In genomic region chr19:14562660-14563589, GRCh38 we compare ENCODE assay signal across 16 cellular contexts. TPM values are rescaled to one million over a fixed set of nuclear protein-coding genes. Genes with fewer than 3 reads are reported as not detected.
DNase-seq lines count a peak whose midpoint lies in the region; ATAC-seq and TF ChIP-seq lines count a peak whose summit lies in the region.
"Had no signal": no experiment of that assay in that cellular context is flagged by ENCODE, and none has a peak within 500 bp of the region (broad histone marks: within the 10 kb centered on the region; RNA-seq: fewer than 3 reads in every experiment).

No MANE protein-coding gene starts in this region.

- H3K9me3 Mint-ChIP-seq in T-cell (no peaks in the 10 kb centered on the region), progenitor cell of endocrine pancreas (ENCODE audit: low read depth) (no peaks in the 10 kb centered on the region)
- H3K9me3 Mint-ChIP-seq: activated naive CD8-positive, alpha-beta T cell treated with anti-CD3 and anti-CD28 coated beads, Interleukin-2, amount 10 ng/mL, durations not matched to agents 7 days and 5 days; nephron had no signal

- TF ChIP-seq EP300 in sigmoid colon (IDR thresholded peaks at IDR 0.05), result no peak

- H3K4me3 Mint-ChIP-seq in T-cell (no peak overlapping the region), progenitor cell of endocrine pancreas (ENCODE audit: low read depth) (no peak overlapping the region)
- H3K4me3 Mint-ChIP-seq: activated naive CD8-positive, alpha-beta T cell treated with anti-CD3 and anti-CD28 coated beads, Interleukin-2, amount 10 ng/mL, durations not matched to agents 7 days and 5 days; nephron had no signal

- POLR2A ChIA-PET in T-cell (lab: Charles Lee), result no interaction called here

- H3K27me3 Mint-ChIP-seq in T-cell (no peaks in the 10 kb centered on the region), progenitor cell of endocrine pancreas (no peaks in the 10 kb centered on the region)
- H3K27me3 Mint-ChIP-seq: activated naive CD8-positive, alpha-beta T cell treated with anti-CD3 and anti-CD28 coated beads, Interleukin-2, amount 10 ng/mL, durations not matched to agents 7 days and 5 days had no signal

- H3K27ac ChIP-seq in BLaER1 (peak overlapping the region; percentile 87), right atrium auricular region (peak overlapping the region; percentile 91 to 95), sigmoid colon (peak overlapping the region; percentile 27 to 56 (median 34))

- peaks cover 89% of the 10 kb centered on the region for H4K20me1 ChIP-seq in BLaER1

- H3K36me3 ChIP-seq in BLaER1, result peaks cover 18% of the 10 kb centered on the region
- H3K36me3 ChIP-seq in right atrium auricular region, result peaks cover 14% of the 10 kb centered on the region
- peaks cover 0 to 34% (median 5%) of the 10 kb centered on the region in 4 donors for H3K36me3 ChIP-seq in sigmoid colon
- H3K36me3 ChIP-seq: uterus had no signal

- H3K4me3 ChIP-seq in BLaER1 (peak overlapping the region; percentile 59), right atrium auricular region (peak overlapping the region in 1 of 2 donors; percentile 20), sigmoid colon (no peak overlapping the region)
- H3K4me3 ChIP-seq: uterus had no signal

- ATAC-seq in T-cell (replicated peaks in 1 of 4) (no peak), HG03342 (IDR thresholded peaks at IDR 0.05; ENCODE audit: unreplicated experiment) (no peak), HG03521 (IDR thresholded peaks at IDR 0.05; ENCODE audit: unreplicated experiment) (no peak)

- peak overlapping the region; percentile 74 for H3K9ac ChIP-seq in BLaER1

- H3K4me1 ChIP-seq in BLaER1 (peaks cover 94% of the 10 kb centered on the region), right atrium auricular region (peaks cover 0 to 58% of the 10 kb centered on the region in 2 donors), sigmoid colon (no peaks in the 10 kb centered on the region)
- H3K4me1 ChIP-seq: uterus had no signal

- H3K27me3 ChIP-seq in BLaER1, result no peaks in the 10 kb centered on the region
- no peaks in the 10 kb centered on the region for H3K27me3 ChIP-seq in right atrium auricular region
- H3K27me3 ChIP-seq in sigmoid colon, result no peaks in the 10 kb centered on the region
- H3K27me3 ChIP-seq: uterus had no signal

- intact Hi-C loops in sigmoid colon (cut with DNase I), result no loop called here

- TF ChIP-seq CTCF in right atrium auricular region (IDR thresholded peaks at IDR 0.05) (no peak), sigmoid colon (IDR thresholded peaks at IDR 0.05) (no peak), progenitor cell of endocrine pancreas (IDR thresholded peaks at IDR 0.05; ENCODE audit: unreplicated experiment) (no peak)

- 90 to 92% methylated on average over 23 of the region's 23 CpGs for WGBS in sigmoid colon, 2 donors

- CTCF ChIA-PET in T-cell (lab: Charles Lee), result no interaction called here

- peak overlapping the region; percentile 86 for H3K4me2 ChIP-seq in BLaER1

- H3K27ac Mint-ChIP-seq in T-cell (peak overlapping the region; percentile 39 to 44), progenitor cell of endocrine pancreas (no peak overlapping the region)

- DNase-seq in T-cell, result no peak
- DNase-seq in right atrium auricular region (ENCODE audit: low spot score), result no peak
- no peak for DNase-seq in sigmoid colon
- DNase-seq in activated naive CD4-positive, alpha-beta T cell (lab: John Stamatoyannopoulos, UW), result no peak
- DNase-seq in progenitor cell of endocrine pancreas (ENCODE audit: low spot score, unreplicated experiment), result no peak
- DNase-seq: activated naive CD8-positive, alpha-beta T cell treated with anti-CD3 and anti-CD28 coated beads, Interleukin-2, amount 10 ng/mL, durations not matched to agents 7 days and 5 days; cortex of kidney; islet precursor cell; NCI-H2029; SHP77; uterus had no signal

- no peaks in the 10 kb centered on the region for H3K9me3 ChIP-seq in BLaER1
- H3K9me3 ChIP-seq in right atrium auricular region, result no peaks in the 10 kb centered on the region
- no peaks in the 10 kb centered on the region for H3K9me3 ChIP-seq in sigmoid colon
- H3K9me3 ChIP-seq: uterus had no signal

- H3K4me1 Mint-ChIP-seq in T-cell (peaks cover 12 to 41% (median 37%) of the 10 kb centered on the region in 3 donors), progenitor cell of endocrine pancreas (ENCODE audit: low read depth) (no peaks in the 10 kb centered on the region)

- peaks cover 5% of the 10 kb centered on the region for H3K36me3 Mint-ChIP-seq in T-cell
- peaks cover 4% of the 10 kb centered on the region for H3K36me3 Mint-ChIP-seq in progenitor cell of endocrine pancreas (ENCODE audit: insufficient read depth)

- TF ChIP-seq POLR2A in sigmoid colon (IDR thresholded peaks at IDR 0.05), result no peak

RNA-seq across cellular contexts. Expression of gene NDUFB7, which starts 8.9 kb away (rescaled TPM):
- total RNA-seq in T-cell (100 to 1,000 TPM in 1 of 5 donors, 10 to 100 TPM in 4; 47.9 to 112 (median 90.4) TPM), right atrium auricular region (100 to 1,000 TPM; 593 to 729 TPM), sigmoid colon (100 to 1,000 TPM; 475 to 652 (median 564) TPM), progenitor cell of endocrine pancreas (117 and 120 TPM in 2 replicates)
- polyA plus RNA-seq in sigmoid colon, result 100 to 1,000 TPM; 601 to 853 (median 808) TPM

RNA-seq across cellular contexts. Expression of gene CLEC17A, which starts 20.0 kb away (rescaled TPM):
- total RNA-seq in T-cell (1 to 10 TPM in 3 of 5 donors, under 1 TPM in 2; 0.40 to 5.2 (median 1.1) TPM), right atrium auricular region (not detected), sigmoid colon (not detected), progenitor cell of endocrine pancreas (not detected in 2 replicates)
- 10 to 100 TPM in 1 of 3 donors, not detected in 2; 13.7 TPM for polyA plus RNA-seq in sigmoid colon
- total RNA-seq: fibroblast of villous mesenchyme had no signal

RNA-seq across cellular contexts. Expression of gene TECR, which starts 33.5 kb away (rescaled TPM):
- total RNA-seq in T-cell, result 100 to 1,000 TPM; 137 to 207 (median 171) TPM
- 10 to 100 TPM; 60.3 to 63.9 TPM for total RNA-seq in right atrium auricular region
- total RNA-seq in sigmoid colon, result 10 to 100 TPM; 20.6 to 34.2 (median 30.0) TPM
- 100 to 1,000 TPM in 1 of 3 donors, 10 to 100 TPM in 2; 32.4 to 139 (median 37.2) TPM for polyA plus RNA-seq in sigmoid colon
- 170 and 186 TPM in 2 replicates for total RNA-seq in progenitor cell of endocrine pancreas

RNA-seq across cellular contexts. Expression of gene DNAJB1, which starts 44.7 kb away (rescaled TPM):
- total RNA-seq in T-cell, result 100 to 1,000 TPM; 158 to 575 (median 165) TPM
- 10 to 100 TPM; 36.5 to 52.9 TPM for total RNA-seq in right atrium auricular region
- 10 to 100 TPM; 44.6 to 69.3 (median 51.9) TPM for total RNA-seq in sigmoid colon
- polyA plus RNA-seq in sigmoid colon, result 100 to 1,000 TPM in 1 of 3 donors, 10 to 100 TPM in 2; 70.9 to 118 (median 77.6) TPM
- 94.7 and 97.0 TPM in 2 replicates for total RNA-seq in progenitor cell of endocrine pancreas

Comparison
In these comparisons a context has a peak if more than half of its experiments do, and no peak if none do; other contexts are left out.
1. H3K27ac ChIP-seq: peak in every context shown above with its lines; median percentile 93 in right atrium auricular region; 87 in BLaER1; 34 in sigmoid colon.